In the genomic region with DNA sequence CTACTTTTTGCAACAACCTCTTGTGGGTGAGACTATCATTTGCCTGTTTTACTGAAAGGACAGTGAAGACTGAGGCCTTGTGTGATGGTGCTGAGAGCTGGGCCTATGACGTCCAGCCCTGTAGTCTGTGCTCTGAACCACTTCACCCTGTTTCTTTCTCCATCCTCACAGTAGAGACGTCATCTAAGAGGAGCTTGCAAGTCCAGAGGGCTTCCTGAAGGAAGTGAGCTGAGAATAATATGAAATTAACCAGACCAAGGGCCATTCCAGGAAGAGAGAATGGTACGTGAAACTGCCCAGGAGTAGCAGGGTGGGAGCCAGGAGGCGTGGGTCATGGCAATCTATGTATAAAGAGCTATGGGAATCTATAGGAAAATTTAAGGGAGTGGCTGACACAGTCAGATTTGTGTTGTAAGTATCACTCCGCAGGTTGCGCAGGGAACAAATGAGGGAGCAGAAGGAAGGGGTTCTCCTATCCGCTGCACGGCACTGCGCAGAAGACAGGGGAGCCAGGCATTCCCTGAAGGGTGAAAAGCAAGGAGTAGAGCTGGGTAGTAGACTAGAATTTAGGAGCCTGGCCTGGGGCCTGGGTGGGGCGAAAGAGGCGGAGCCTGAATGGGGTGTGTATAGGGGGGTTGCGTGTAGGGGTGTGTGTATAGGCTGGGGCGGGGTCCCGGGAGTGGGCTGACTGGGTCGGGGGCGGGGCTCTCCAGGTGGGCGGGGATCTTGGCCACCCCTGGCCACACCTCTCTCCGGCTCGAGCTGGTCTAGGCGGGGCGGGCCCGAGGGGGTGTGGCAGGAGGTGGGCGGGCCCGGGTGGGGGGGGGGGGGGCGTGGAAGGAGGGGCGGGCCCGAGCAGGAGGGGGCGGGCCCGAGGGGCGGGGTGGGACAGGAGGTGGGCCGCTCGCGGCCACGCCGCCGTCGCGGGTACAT, we compare ENCODE assay signal across 8 cellular contexts. TPM values are rescaled to one million over a fixed set of nuclear protein-coding genes. Genes with fewer than 3 reads are reported as not detected.
A peak's percentile ranks its signal among the peaks of the same experiment; 100 is the strongest.
DNase-seq lines count a peak whose midpoint lies in the region; ATAC-seq and TF ChIP-seq lines count a peak whose summit lies in the region.

FGFR4 (plus strand) TSS at position 931 of the 933 bp plus-strand sequence. CDS start 2,688 bp downstream, outside the sequence.

- no peaks in the 10 kb centered on the region for H3K9me3 ChIP-seq in SK-N-SH
- no peaks in the 10 kb centered on the region for H3K9me3 ChIP-seq in adipocyte (ENCODE audit: control insufficient read depth, low read length)
- no peaks in the 10 kb centered on the region for H3K9me3 ChIP-seq in iPS DF 6.9 (ENCODE audit: control insufficient read depth, insufficient read depth, low read length)

- peak within 1 kb of the TSS; percentile 32 for H3K27ac ChIP-seq in C4-2B
- H3K27ac ChIP-seq in SK-N-SH (ENCODE audit: low read depth in 2 of 2, low read length in 1 of 2) = no peak within 1 kb of the TSS
- no peak within 1 kb of the TSS for H3K27ac ChIP-seq in iPS DF 6.9 (ENCODE audit: low read length)

- 38% methylated on average over 23 of the region's 38 CpGs for WGBS in SK-N-SH (ENCODE audit: low lambda C conversion rate)
- no CpG with 5 or more reads among the region's 38 CpGs for WGBS in iPS DF 6.9 (ENCODE audit: insufficient coverage, insufficient read length)

- H3K9ac ChIP-seq in SK-N-SH = no peak within 1 kb of the TSS
- no peak within 1 kb of the TSS for H3K9ac ChIP-seq in adipocyte (ENCODE audit: low read length)

- POLR2A ChIA-PET in SK-N-SH (lab: Yijun Ruan, JAX) = interaction anchor here (1.2 to 1.3 kb wide), 2 partner anchors 8 to 12 kb away, joined by 3 to 5 read pairs; no protein-coding TSS in a partner anchor

- H3K4me1 ChIP-seq in SK-N-SH (ENCODE audit: control insufficient read depth in 1 of 2, insufficient read depth in 2 of 2, low read depth in 1 of 2, low read length in 1 of 2) = peaks cover 0 to 9% of the 10 kb centered on the region in 2 experiments; a peak in 1 of 4 replicates
- H3K4me1 ChIP-seq in adipocyte (ENCODE audit: control insufficient read depth, insufficient read depth, low read length) = peaks cover 6% of the 10 kb centered on the region
- no peaks in the 10 kb centered on the region; the same call in none of the 2 replicates for H3K4me1 ChIP-seq in iPS DF 6.9 (ENCODE audit: control insufficient read depth, insufficient read depth, low read length)

- H3K9me2 ChIP-seq in SK-N-SH = no peaks in the 10 kb centered on the region

- no peaks in the 10 kb centered on the region for H4K20me1 ChIP-seq in SK-N-SH (ENCODE audit: insufficient read depth)

- DNase-seq in HPDE6-E6E7 (ENCODE audit: extremely low spot score) = peak; percentile 76
- peak; percentile 99 for DNase-seq in SK-N-SH
- DNase-seq in adipocyte (ENCODE audit: low read depth) = peak; percentile 55
- DNase-seq in iPS DF 6.9 (ENCODE audit: low read depth, low spot score) = peak; percentile 57
- peak; percentile 21 to 36 for DNase-seq in stimulated activated CD4-positive, alpha-beta T cell treated with anti-CD3 and anti-CD28 coated beads, Interleukin-12 subunit alpha, Interleukin-12 subunit beta, amount 100 ng/mL, for 24 hours (ENCODE audit: low read depth in 2 of 2)
- no peak for DNase-seq in NCI-H2107 treated with DMSO at 0.1 percent for 48 hours (lab: John Stamatoyannopoulos, UW; ENCODE audit: unreplicated experiment)

- peak within 1 kb of the TSS; percentile 92; the same call in 1 of the 2 replicates for H2AFZ ChIP-seq in SK-N-SH (ENCODE audit: low read depth)

- TF ChIP-seq RAD21 in SK-N-SH (IDR thresholded peaks at IDR 0.05; ENCODE audit: low read length) = no peak

- H3K36me3 ChIP-seq in SK-N-SH (replicated peaks in 1 of 2; ENCODE audit: control insufficient read depth in 1 of 2, insufficient read depth in 2 of 2, low read length in 1 of 2) (no peaks in the 10 kb centered on the region), adipocyte (ENCODE audit: control insufficient read depth, insufficient read depth, low read length, severe bottlenecking) (no peaks in the 10 kb centered on the region), iPS DF 6.9 (ENCODE audit: control insufficient read depth, insufficient read depth, low read length) (peaks cover 12% of the 10 kb centered on the region)

- H3K4me3 ChIP-seq in SK-N-SH (ENCODE audit: low read depth in 2 of 2, low read length in 1 of 2) (peak within 1 kb of the TSS; percentile 39 to 47; a peak in 3 of 4 replicates), adipocyte (ENCODE audit: low read length) (peak within 1 kb of the TSS; percentile 47), iPS DF 6.9 (ENCODE audit: low read length) (peak within 1 kb of the TSS; percentile 84)

- H3K27me3 ChIP-seq in SK-N-SH (ENCODE audit: insufficient read depth) (no peaks in the 10 kb centered on the region), adipocyte (replicated peaks; ENCODE audit: control insufficient read depth, insufficient read depth, low read length) (peaks cover 27% of the 10 kb centered on the region), iPS DF 6.9 (ENCODE audit: control insufficient read depth, insufficient read depth, low read length) (no peaks in the 10 kb centered on the region)

- H3F3A ChIP-seq in SK-N-SH (replicated peaks; ENCODE audit: insufficient read depth) = peaks cover 9% of the 10 kb centered on the region

- ATAC-seq in GM19351 (IDR thresholded peaks at IDR 0.05; ENCODE audit: unreplicated experiment) = peak; percentile 54

- peak within 1 kb of the TSS; percentile 62 for H3K4me2 ChIP-seq in SK-N-SH

- H3K79me2 ChIP-seq in SK-N-SH (ENCODE audit: insufficient read depth) = no peaks in the 10 kb centered on the region

- no peak for TF ChIP-seq EP300 in SK-N-SH (IDR thresholded peaks at IDR 0.05; ENCODE audit: borderline replicate concordance in 1 of 2, low read depth in 1 of 2, low read length in 1 of 2)

- TF ChIP-seq CTCF in C4-2B (conservative IDR thresholded peaks at IDR 0.05) (no peak), SK-N-SH (IDR thresholded peaks at IDR 0.05) (no peak)

- CTCF ChIA-PET in SK-N-SH (lab: Yijun Ruan, JAX) = interaction anchor here (0.9 to 9.0 kb wide), 11 partner anchors 9 to 428 kb away, joined by 3 to 87 read pairs (median 4); partner anchors contain the start of gene UIMC1

TF ChIP-seq in SK-N-SH, 30 proteins besides CTCF, POLR2A, EP300 and RAD21 (continues in another document):
- no peak for TF ChIP-seq YY1 (IDR thresholded peaks at IDR 0.05; ENCODE audit: low read depth)
- no peak for TF ChIP-seq TAF1 (IDR thresholded peaks at IDR 0.05; ENCODE audit: borderline replicate concordance, low read depth, low read length)
- TF ChIP-seq RXRA (IDR thresholded peaks at IDR 0.05; ENCODE audit: borderline replicate concordance, low read depth) = no peak
- no peak for TF ChIP-seq SMC3 (IDR thresholded peaks at IDR 0.05; ENCODE audit: low read depth, low read length)
- no peak for TF ChIP-seq TCF12 (IDR thresholded peaks at IDR 0.05)
- TF ChIP-seq IRF3 (IDR thresholded peaks at IDR 0.05; ENCODE audit: low read depth, low read length) = no peak
- no peak for TF ChIP-seq MEF2A (IDR thresholded peaks at IDR 0.05; ENCODE audit: borderline replicate concordance, low read depth)
- TF ChIP-seq FOXJ3 (CRISPR knock-in tag; IDR thresholded peaks at IDR 0.05) = no peak
- TF ChIP-seq, protein P1, sequence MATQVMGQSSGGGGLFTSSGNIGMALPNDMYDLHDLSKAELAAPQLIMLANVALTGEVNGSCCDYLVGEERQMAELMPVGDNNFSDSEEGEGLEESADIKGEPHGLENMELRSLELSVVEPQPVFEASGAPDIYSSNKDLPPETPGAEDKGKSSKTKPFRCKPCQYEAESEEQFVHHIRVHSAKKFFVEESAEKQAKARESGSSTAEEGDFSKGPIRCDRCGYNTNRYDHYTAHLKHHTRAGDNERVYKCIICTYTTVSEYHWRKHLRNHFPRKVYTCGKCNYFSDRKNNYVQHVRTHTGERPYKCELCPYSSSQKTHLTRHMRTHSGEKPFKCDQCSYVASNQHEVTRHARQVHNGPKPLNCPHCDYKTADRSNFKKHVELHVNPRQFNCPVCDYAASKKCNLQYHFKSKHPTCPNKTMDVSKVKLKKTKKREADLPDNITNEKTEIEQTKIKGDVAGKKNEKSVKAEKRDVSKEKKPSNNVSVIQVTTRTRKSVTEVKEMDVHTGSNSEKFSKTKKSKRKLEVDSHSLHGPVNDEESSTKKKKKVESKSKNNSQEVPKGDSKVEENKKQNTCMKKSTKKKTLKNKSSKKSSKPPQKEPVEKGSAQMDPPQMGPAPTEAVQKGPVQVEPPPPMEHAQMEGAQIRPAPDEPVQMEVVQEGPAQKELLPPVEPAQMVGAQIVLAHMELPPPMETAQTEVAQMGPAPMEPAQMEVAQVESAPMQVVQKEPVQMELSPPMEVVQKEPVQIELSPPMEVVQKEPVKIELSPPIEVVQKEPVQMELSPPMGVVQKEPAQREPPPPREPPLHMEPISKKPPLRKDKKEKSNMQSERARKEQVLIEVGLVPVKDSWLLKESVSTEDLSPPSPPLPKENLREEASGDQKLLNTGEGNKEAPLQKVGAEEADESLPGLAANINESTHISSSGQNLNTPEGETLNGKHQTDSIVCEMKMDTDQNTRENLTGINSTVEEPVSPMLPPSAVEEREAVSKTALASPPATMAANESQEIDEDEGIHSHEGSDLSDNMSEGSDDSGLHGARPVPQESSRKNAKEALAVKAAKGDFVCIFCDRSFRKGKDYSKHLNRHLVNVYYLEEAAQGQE (IDR thresholded peaks at IDR 0.05; ENCODE audit: low read depth, low read length) = no peak
- TF ChIP-seq, protein P2, sequence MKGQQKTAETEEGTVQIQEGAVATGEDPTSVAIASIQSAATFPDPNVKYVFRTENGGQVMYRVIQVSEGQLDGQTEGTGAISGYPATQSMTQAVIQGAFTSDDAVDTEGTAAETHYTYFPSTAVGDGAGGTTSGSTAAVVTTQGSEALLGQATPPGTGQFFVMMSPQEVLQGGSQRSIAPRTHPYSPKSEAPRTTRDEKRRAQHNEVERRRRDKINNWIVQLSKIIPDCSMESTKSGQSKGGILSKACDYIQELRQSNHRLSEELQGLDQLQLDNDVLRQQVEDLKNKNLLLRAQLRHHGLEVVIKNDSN (IDR thresholded peaks at IDR 0.05; ENCODE audit: borderline replicate concordance, low read depth) = no peak
- no peak for TF ChIP-seq ELF1 (IDR thresholded peaks at IDR 0.05)
- TF ChIP-seq EZH2phosphoT487 (IDR thresholded peaks at IDR 0.05; ENCODE audit: borderline replicate concordance, low read depth) = no peak
- no peak for TF ChIP-seq JUND (IDR thresholded peaks at IDR 0.05)

RNA-seq across cellular contexts. Expression of gene FGFR4, which starts in this region (rescaled TPM):
- polyA plus RNA-seq in SK-N-SH (2012; rRNA removed) = 4.4 and 5.6 TPM in 2 replicates
- polyA plus RNA-seq in SK-N-SH (2012; cell fraction: cytosol; rRNA removed) = 1.8 and 2.8 TPM in 2 replicates
- 10.5 and 11.3 TPM in 2 replicates for polyA plus RNA-seq in SK-N-SH (2012; cell fraction: nucleus; rRNA removed)
